8 cellular contexts compared by ENCODE assay signal in genomic region chr18:36067118-36067957, GRCh38. TPM values are rescaled to one million over a fixed set of nuclear protein-coding genes. Genes with fewer than 3 reads are reported as not detected.
A peak's percentile ranks its signal among the peaks of the same experiment; 100 is the strongest.
DNase-seq lines count a peak whose midpoint lies in the region; ATAC-seq lines count a peak whose summit lies in the region.

TSS of gene RPRD1A (minus strand) at chr18:36067559. CDS start at chr18:36067404, 155 bp downstream.

- H3K36me3 Mint-ChIP-seq in CD8-positive, alpha-beta memory T cell = peaks cover 0 to 17% (median 0%) of the 10 kb centered on the region in 3 donors

- peaks cover 25% of the 10 kb centered on the region for H3K4me1 ChIP-seq in CD8-positive, alpha-beta memory T cell (ENCODE audit: insufficient read depth, low read length)

- no peaks in the 10 kb centered on the region for H3K27me3 ChIP-seq in CD8-positive, alpha-beta memory T cell (ENCODE audit: insufficient read depth, low read length, poor library complexity, severe bottlenecking)

- H3K9me3 ChIP-seq in CD8-positive, alpha-beta memory T cell (ENCODE audit: low read length) = no peaks in the 10 kb centered on the region

- H3K4me3 Mint-ChIP-seq in CD8-positive, alpha-beta memory T cell = peak within 1 kb of the TSS; percentile 92 to 96 (median 94)

- no peaks in the 10 kb centered on the region for H3K9me3 Mint-ChIP-seq in CD8-positive, alpha-beta memory T cell

- H3K4me3 ChIP-seq in CD8-positive, alpha-beta memory T cell (ENCODE audit: low read length) = peak within 1 kb of the TSS; percentile 78

- peak; percentile 94 to 96 (median 95) for DNase-seq in CD8-positive, alpha-beta memory T cell
- peak; percentile 58 for DNase-seq in HS-5 (ENCODE audit: low read depth)
- DNase-seq in NK-92 treated with Interleukin-12 subunit alpha and Interleukin-12 subunit beta, amount 100 ng/mL, for 24 hours (lab: John Stamatoyannopoulos, UW) = peak; percentile 94
- DNase-seq in activated CD8-positive, alpha-beta memory T cell treated with anti-CD3 and anti-CD28 coated beads for 24 hours = peak; percentile 99
- DNase-seq in effector CD8-positive, alpha-beta T cell (lab: John Stamatoyannopoulos, UW) = peak; percentile 90
- peak; percentile 96 to 97 for DNase-seq in lung microvascular endothelial cell (ENCODE audit: low read depth in 2 of 2)
- DNase-seq in stimulated activated CD4-positive, alpha-beta T cell treated with anti-CD3 and anti-CD28 coated beads, TNF-alpha, amount 100 ng/mL, for 48 hours (ENCODE audit: low read depth in 3 of 3) = peak; percentile 94 to 98 (median 97)

- H3K27me3 Mint-ChIP-seq in CD8-positive, alpha-beta memory T cell = peaks cover 0 to 5% of the 10 kb centered on the region in 2 donors

- CTCF ChIA-PET in CD8-positive, alpha-beta memory T cell (lab: Charles Lee) = interaction anchor here (1.0 kb wide), 1 partner anchor 49 kb away, joined by 3 read pairs; no protein-coding TSS in a partner anchor

- no peaks in the 10 kb centered on the region for H3K36me3 ChIP-seq in CD8-positive, alpha-beta memory T cell (ENCODE audit: insufficient read depth, low read length)

- H3K27ac ChIP-seq in CD8-positive, alpha-beta memory T cell (ENCODE audit: low read depth, low read length) = peak within 1 kb of the TSS; percentile 88

- H3K27ac Mint-ChIP-seq in CD8-positive, alpha-beta memory T cell = peak within 1 kb of the TSS; percentile 73 to 97 (median 94)

- POLR2A ChIA-PET in CD8-positive, alpha-beta memory T cell (lab: Charles Lee) = interaction anchor here (0.7 to 1.2 kb wide), 3 partner anchors 62 to 761 kb away, joined by 3 to 8 read pairs (median 7); partner anchors contain the start of genes ELP2, KIAA1328, RMP24 and SLC39A6

- ATAC-seq in GM19468 (IDR thresholded peaks at IDR 0.05; ENCODE audit: extremely low read depth, unreplicated experiment) = peak; percentile 76

- H3K4me1 Mint-ChIP-seq in CD8-positive, alpha-beta memory T cell = peaks cover 39 to 49% (median 45%) of the 10 kb centered on the region in 3 donors

RNA-seq across cellular contexts. Expression of gene RPRD1A, which starts in this region (rescaled TPM):
- 10 to 100 TPM; 22.0 to 23.5 TPM for total RNA-seq in CD8-positive, alpha-beta memory T cell
- 8.7 TPM for polyA plus RNA-seq in CD8-positive, alpha-beta memory T cell
- total RNA-seq in lung microvascular endothelial cell = 27.0 and 32.3 TPM in 2 replicates

Comparison
In these comparisons a context has a peak if more than half of its experiments do, and no peak if none do; other contexts are left out.
1. Peak in every context shown above with its lines: DNase-seq, ATAC-seq, H3K4me3 ChIP-seq and H3K27ac ChIP-seq.